Comparison of ENCODE assay signal across 8 cellular contexts in genomic region chr1:16896316-16897065, GRCh38. TPM values are rescaled to one million over a fixed set of nuclear protein-coding genes. Genes with fewer than 3 reads are reported as not detected.
DNase-seq lines count a peak whose midpoint lies in the region; ATAC-seq lines count a peak whose summit lies in the region.
"Not testable (repeated sequence)": the region's sequence is repeated elsewhere in the genome, so short reads cannot be mapped to it uniquely, and the experiment has no call there.

No MANE protein-coding gene starts in this region.

- not testable (repeated sequence) for H2BK5ac ChIP-seq in mesenchymal stem cell (ENCODE audit: low read depth, low read length, poor library complexity, severe bottlenecking)

- peak; percentile 27 for ATAC-seq in GM21737 (IDR thresholded peaks at IDR 0.05; ENCODE audit: unreplicated experiment)

- H3K14ac ChIP-seq in mesenchymal stem cell (ENCODE audit: low read length in 2 of 2), result not testable (repeated sequence)

- H4K91ac ChIP-seq in mesenchymal stem cell (ENCODE audit: low read length), result not testable (repeated sequence)

- not testable (repeated sequence) for H3K9me3 ChIP-seq in effector memory CD4-positive, alpha-beta T cell (ENCODE audit: control insufficient read depth, low read length); mesenchymal stem cell (ENCODE audit: control insufficient read depth, low read length)

- peak overlapping the region in 1 of 2 experiments; percentile 41 for H3K4ac ChIP-seq in mesenchymal stem cell (ENCODE audit: low read depth in 1 of 2, low read length in 2 of 2)

- peak overlapping the region; percentile 85 for H3K27ac ChIP-seq in effector memory CD4-positive, alpha-beta T cell (ENCODE audit: insufficient read depth, low read length, poor library complexity, severe bottlenecking)
- peak overlapping the region; percentile 53 for H3K27ac ChIP-seq in mesenchymal stem cell (ENCODE audit: low read length, poor library complexity, severe bottlenecking)

- not testable (repeated sequence) for H3K18ac ChIP-seq in mesenchymal stem cell (ENCODE audit: low read depth in 1 of 2, low read length in 2 of 2)

- 10% methylated on average over 19 of the region's 24 CpGs for WGBS in mesenchymal stem cell

- H3K36me3 ChIP-seq in effector memory CD4-positive, alpha-beta T cell (ENCODE audit: control insufficient read depth, insufficient read depth, low read length); mesenchymal stem cell (ENCODE audit: control insufficient read depth in 1 of 2, insufficient read depth in 2 of 2, low read depth in 1 of 2, low read length in 2 of 2): not testable (repeated sequence)

- H3K23ac ChIP-seq in mesenchymal stem cell (ENCODE audit: low read length in 2 of 2), result not testable (repeated sequence)

- DNase-seq in Ammon's horn (ENCODE audit: low spot score) (peak; percentile 22), NAMALWA (ENCODE audit: low spot score) (peak; percentile 100), SHP77 (lab: John Stamatoyannopoulos, UW) (peak; percentile 83 to 94), activated T-cell treated with anti-CD3 and anti-CD28 coated beads for 48 hours (ENCODE audit: low read depth) (peak; percentile 69), mesenchymal stem cell (peak; percentile 100)
- peak; percentile 44 to 72 (median 53) for DNase-seq in effector memory CD4-positive, alpha-beta T cell
- DNase-seq in stimulated activated CD4-positive, alpha-beta T cell treated with anti-CD3 and anti-CD28 coated beads, Interleukin-4, amount 100 ng/mL, for 24 hours, result peak; percentile 89

- H3K4me2 ChIP-seq in mesenchymal stem cell (ENCODE audit: low read length, poor library complexity, severe bottlenecking), result peak overlapping the region; percentile 31

- peak overlapping the region; percentile 29 for H3K9ac ChIP-seq in mesenchymal stem cell (ENCODE audit: low read length)

- H2AK5ac ChIP-seq in mesenchymal stem cell (ENCODE audit: low read length, severe bottlenecking), result not testable (repeated sequence)

- not testable (repeated sequence) for H3K4me1 ChIP-seq in effector memory CD4-positive, alpha-beta T cell (ENCODE audit: control insufficient read depth, insufficient read depth, low read length, poor library complexity, severe bottlenecking); mesenchymal stem cell (ENCODE audit: control insufficient read depth, insufficient read depth, low read depth, low read length)

- not testable (repeated sequence) for H3K79me1 ChIP-seq in mesenchymal stem cell (replicated peaks; ENCODE audit: low read length, poor library complexity, severe bottlenecking)

- H3K27me3 ChIP-seq in effector memory CD4-positive, alpha-beta T cell (replicated peaks; ENCODE audit: control insufficient read depth, insufficient read depth, low read length, poor library complexity, severe bottlenecking); mesenchymal stem cell (ENCODE audit: control insufficient read depth in 1 of 2, insufficient read depth in 1 of 2, low read length in 2 of 2): not testable (repeated sequence)

- peak overlapping the region; percentile 19 for H2BK120ac ChIP-seq in mesenchymal stem cell (ENCODE audit: low read depth, low read length)

- peak overlapping the region; percentile 29 for H3K4me3 ChIP-seq in effector memory CD4-positive, alpha-beta T cell (ENCODE audit: insufficient read depth, low read depth, low read length, poor library complexity, severe bottlenecking)
- H3K4me3 ChIP-seq in mesenchymal stem cell (ENCODE audit: insufficient read depth in 1 of 2, low read depth in 1 of 2, low read length in 2 of 2), result peak overlapping the region in 1 of 2 experiments; percentile 60

- H2BK12ac ChIP-seq in mesenchymal stem cell (ENCODE audit: low read length in 2 of 2), result not testable (repeated sequence)

- H2BK15ac ChIP-seq in mesenchymal stem cell (ENCODE audit: low read depth, poor library complexity, severe bottlenecking), result not testable (repeated sequence)

- H4K8ac ChIP-seq in mesenchymal stem cell (ENCODE audit: low read length), result not testable (repeated sequence)

- H2AFZ ChIP-seq in mesenchymal stem cell (ENCODE audit: low read depth, low read length), result not testable (repeated sequence)

RNA-seq across cellular contexts. Expression of gene RNU1-2, which starts 0.7 kb away (rescaled TPM):
- not detected for polyA plus RNA-seq in mesenchymal stem cell (2013, experiment 1 of 2)
- polyA plus RNA-seq in mesenchymal stem cell (2013, experiment 2 of 2), result not detected

RNA-seq across cellular contexts. Expression of gene CROCC, which starts 25.2 kb away (rescaled TPM):
- 7.4 TPM for polyA plus RNA-seq in mesenchymal stem cell (2013, experiment 1 of 2)
- polyA plus RNA-seq in mesenchymal stem cell (2013, experiment 2 of 2), result 6.9 TPM

Comparison
In these comparisons a context has a peak if more than half of its experiments do, and no peak if none do; other contexts are left out.
1. DNase-seq: peak in every context shown above with its lines; median percentile 100 in NAMALWA; 100 in mesenchymal stem cell; 89 in stimulated activated CD4-positive, alpha-beta T cell treated with anti-CD3 and anti-CD28 coated beads, Interleukin-4, amount 100 ng/mL, for 24 hours; 88 in SHP77; 69 in activated T-cell treated with anti-CD3 and anti-CD28 coated beads for 48 hours; 53 in effector memory CD4-positive, alpha-beta T cell; 22 in Ammon's horn.